ENCODE assay signal across 30 cellular contexts in genomic region chr2:12657560-12657959, GRCh38.
"Had no signal": no experiment of that assay in that cellular context is flagged by ENCODE, and none has a peak within 500 bp of the region (broad histone marks: within the 10 kb centered on the region; RNA-seq: fewer than 3 reads in every experiment).

No MANE protein-coding gene starts in this region.

- H2AFZ ChIP-seq: neural progenitor cell had no signal

- H3K4me3 ChIP-seq: breast epithelium, esophagus muscularis mucosa, heart left ventricle, neural progenitor cell, spleen, testis, transverse colon had no signal

- FAIRE-seq: colon, kidney, TTC549 had no signal

- H3K4me2 ChIP-seq: neural progenitor cell had no signal

- H3K27ac ChIP-seq: breast epithelium, esophagus muscularis mucosa, foreskin keratinocyte, heart left ventricle, neural progenitor cell, spleen, testis, transverse colon, VCaP had no signal

- H3K27me3 ChIP-seq: breast epithelium, esophagus muscularis mucosa, heart left ventricle, neural progenitor cell, spleen, testis, transverse colon had no signal

- DNase-seq: activated CD4-positive, alpha-beta T cell treated with anti-CD3 and anti-CD28 coated beads, Interleukin-2, amount 10 ng/mL, durations not matched to agents 24 days and 14 days; activated CD8-positive, alpha-beta T cell treated with anti-CD3 and anti-CD28 coated beads for 36 hours; activated effector memory CD4-positive, alpha-beta T cell treated with Interleukin-2 at 50 U/mL for 16 hours; activated naive CD4-positive, alpha-beta T cell treated with Interleukin-2 at 50 U/mL for 16 hours; activated naive CD8-positive, alpha-beta T cell treated with anti-CD3 and anti-CD28 coated beads, Interleukin-2, amount 10 ng/mL, durations not matched to agents 7 days and 5 days; activated T-cell treated with anti-CD3 and anti-CD28 coated beads, Interleukin-2, amount 50 U/mL, for 48 hours; amniotic stem cell; central memory CD4-positive, alpha-beta T cell; dermis blood vessel endothelial cell; effector CD4-positive, alpha-beta T cell; foreskin keratinocyte; heart left ventricle; hypothalamus; immature natural killer cell; kidney; left colon; midbrain; naive thymus-derived CD8-positive, alpha-beta T cell; posterior cingulate gyrus; right cardiac atrium; spleen; T-helper 9 cell; testis; transverse colon had no signal

- ATAC-seq: activated CD8-positive, alpha-beta T cell treated with anti-CD3 and anti-CD28 coated beads for 36 hours; foreskin keratinocyte; heart left ventricle; left colon; naive thymus-derived CD8-positive, alpha-beta T cell; right cardiac atrium had no signal

- H3K9ac ChIP-seq: neural progenitor cell had no signal

- H3K4me1 ChIP-seq: breast epithelium, esophagus muscularis mucosa, foreskin keratinocyte, neural progenitor cell, testis, transverse colon had no signal

- H3K9me3 ChIP-seq: breast epithelium, heart left ventricle, spleen, testis, transverse colon had no signal

- H3K36me3 ChIP-seq: breast epithelium, esophagus muscularis mucosa, heart left ventricle, neural progenitor cell, spleen, transverse colon had no signal
